16 cellular contexts compared by ENCODE assay signal in genomic region chr15:77860101-77860691, GRCh38.
A peak's percentile ranks its signal among the peaks of the same experiment; 100 is the strongest.
DNase-seq lines count a peak whose midpoint lies in the region; ATAC-seq and TF ChIP-seq lines count a peak whose summit lies in the region.
"Had no signal": no experiment of that assay in that cellular context is flagged by ENCODE, and none has a peak within 500 bp of the region (broad histone marks: within the 10 kb centered on the region; RNA-seq: fewer than 3 reads in every experiment).

No MANE protein-coding gene starts in this region.

- no peak for TF ChIP-seq EP300 in suprapubic skin (IDR thresholded peaks at IDR 0.05)

- H2BK5ac ChIP-seq in H9 (ENCODE audit: insufficient read length, low read length): no peak overlapping the region

- no peaks in the 10 kb centered on the region for H3K79me1 ChIP-seq in H9 (ENCODE audit: insufficient read depth, low read depth, low read length, poor library complexity, severe bottlenecking)

- H2AFZ ChIP-seq in H9 (ENCODE audit: low read length): no peak overlapping the region

- no peak overlapping the region for H3K9ac ChIP-seq in H9 (ENCODE audit: extremely low read depth, insufficient read length, low read length)

- no peak for TF ChIP-seq CTCF in H9 (conservative IDR thresholded peaks at IDR 0.05)
- no peak for TF ChIP-seq CTCF in lower lobe of right lung (IDR thresholded peaks at IDR 0.05)
- TF ChIP-seq CTCF in suprapubic skin (IDR thresholded peaks at IDR 0.05): no peak

- no peak overlapping the region for H4K8ac ChIP-seq in H9 (replicated peaks; ENCODE audit: insufficient read length, low read depth, low read length)

- no peaks in the 10 kb centered on the region for H4K20me1 ChIP-seq in H9 (ENCODE audit: control insufficient read depth, insufficient read depth, insufficient read length)

- H4K91ac ChIP-seq in H9 (ENCODE audit: insufficient read length, low read depth, low read length): no peak overlapping the region

- no peak overlapping the region for H2BK120ac ChIP-seq in H9 (ENCODE audit: low read depth, low read length, poor library complexity, severe bottlenecking)

- peak; percentile 21 for DNase-seq in H9
- peak; percentile 34 for DNase-seq in lower lobe of right lung
- peak; percentile 49 to 67 for DNase-seq in suprapubic skin (ENCODE audit: low spot score in 2 of 2)
- no peak for DNase-seq in amniotic stem cell (lab: John Stamatoyannopoulos, UW)
- DNase-seq in GDM1 (lab: John Stamatoyannopoulos, UW): no peak
- DNase-seq in midbrain (lab: John Stamatoyannopoulos, UW): no peak
- DNase-seq: ACHN, DND-41, KBM-7, NCI-H1105, NCI-H1694, NCI-H2081 treated with DMSO at 0.1 percent for 48 hours had no signal

- no peak overlapping the region for H3K27ac ChIP-seq in H9 (ENCODE audit: insufficient read length, low read depth, low read length)
- no peak overlapping the region for H3K27ac ChIP-seq in lower lobe of right lung
- H3K27ac ChIP-seq in suprapubic skin: no peak overlapping the region

- H3K4me1 Mint-ChIP-seq in H9: peaks cover 24 to 52% of the 10 kb centered on the region in 2 experiments
- peaks cover 17% of the 10 kb centered on the region for H3K4me1 Mint-ChIP-seq in dendritic cell treated with granulocyte-macrophage colony-stimulating factor and Interleukin-4, amounts not matched to agents 40 ng/mL and 50 ng/mL, for 4 days (ENCODE audit: low read depth)

- H3K18ac ChIP-seq in H9 (ENCODE audit: insufficient read length, low read depth, low read length): no peak overlapping the region

- no peak overlapping the region for H3K4me3 Mint-ChIP-seq in H9
- H3K4me3 Mint-ChIP-seq in dendritic cell treated with granulocyte-macrophage colony-stimulating factor and Interleukin-4, amounts not matched to agents 40 ng/mL and 50 ng/mL, for 4 days: no peak overlapping the region
- H3K4me3 Mint-ChIP-seq: CD14-positive monocyte had no signal

- no peak overlapping the region for H3K14ac ChIP-seq in H9 (ENCODE audit: insufficient read depth, low read length)

- ATAC-seq in lower lobe of right lung: no peak
- ATAC-seq: Panc1, Right ventricle myocardium inferior had no signal

- no peak overlapping the region for H3K56ac ChIP-seq in H9 (ENCODE audit: insufficient read length, low read depth, low read length)

- H3K36me3 Mint-ChIP-seq in H9 (ENCODE audit: insufficient read depth in 1 of 3, low read depth in 3 of 3): no peaks in the 10 kb centered on the region
- no peaks in the 10 kb centered on the region for H3K36me3 Mint-ChIP-seq in dendritic cell treated with granulocyte-macrophage colony-stimulating factor and Interleukin-4, amounts not matched to agents 40 ng/mL and 50 ng/mL, for 4 days (ENCODE audit: low read depth)
- H3K36me3 Mint-ChIP-seq: CD14-positive monocyte had no signal

- H3K36me3 ChIP-seq in lower lobe of right lung (no peaks in the 10 kb centered on the region), suprapubic skin (no peaks in the 10 kb centered on the region)

- H3K23me2 ChIP-seq in H9 (ENCODE audit: insufficient read length, low read depth, low read length, poor library complexity, severe bottlenecking): no peaks in the 10 kb centered on the region

- H2BK12ac ChIP-seq in H9 (ENCODE audit: insufficient read length, low read depth, low read length): no peak overlapping the region

- H3K79me2 ChIP-seq in H9 (ENCODE audit: insufficient read depth, low read length): no peaks in the 10 kb centered on the region

- no peak overlapping the region for H3K4me2 ChIP-seq in H9 (ENCODE audit: insufficient read depth, insufficient read length, low read length)

- H2BK20ac ChIP-seq in H9 (ENCODE audit: low read depth, low read length, poor library complexity, severe bottlenecking): no peak overlapping the region

- H2BK15ac ChIP-seq in H9 (ENCODE audit: low read depth, low read length): no peak overlapping the region

- no peak overlapping the region for H4K5ac ChIP-seq in H9 (ENCODE audit: insufficient read length, low read depth, low read length)

- intact Hi-C loops in dendritic cell treated with granulocyte-macrophage colony-stimulating factor and Interleukin-4, amounts not matched to agents 40 ng/mL and 50 ng/mL, for 4 days (cut with micrococcal nuclease): no loop called here
- intact Hi-C loops in lower lobe of right lung (cut with DNase I): no loop called here

- H3K4me1 ChIP-seq in H9 (ENCODE audit: insufficient read depth, low read length): no peaks in the 10 kb centered on the region
- H3K4me1 ChIP-seq in lower lobe of right lung: no peaks in the 10 kb centered on the region
- no peaks in the 10 kb centered on the region for H3K4me1 ChIP-seq in suprapubic skin

- H3K4ac ChIP-seq in H9 (ENCODE audit: low read depth, low read length): no peak overlapping the region

- H3K27ac Mint-ChIP-seq in H9: no peak overlapping the region
- H3K27ac Mint-ChIP-seq in dendritic cell treated with granulocyte-macrophage colony-stimulating factor and Interleukin-4, amounts not matched to agents 40 ng/mL and 50 ng/mL, for 4 days: peak overlapping the region; percentile 28

- WGBS in H9 (ENCODE audit: extremely low coverage, insufficient read length, low lambda C conversion rate): no CpG with 5 or more reads among the region's 9 CpGs
- WGBS in suprapubic skin: 95% methylated on average over 7 of the region's 9 CpGs

- H3K9me3 ChIP-seq in H9 (ENCODE audit: control insufficient read depth, low read depth, low read length) (no peaks in the 10 kb centered on the region), lower lobe of right lung (no peaks in the 10 kb centered on the region), suprapubic skin (no peaks in the 10 kb centered on the region)

- H3K9me3 Mint-ChIP-seq in H9: no peaks in the 10 kb centered on the region; a peak in 2 of 5 replicates
- no peaks in the 10 kb centered on the region for H3K9me3 Mint-ChIP-seq in dendritic cell treated with granulocyte-macrophage colony-stimulating factor and Interleukin-4, amounts not matched to agents 40 ng/mL and 50 ng/mL, for 4 days

- no peak overlapping the region for H3K23ac ChIP-seq in H9 (ENCODE audit: insufficient read length, low read depth, low read length)

- H3K27me3 ChIP-seq in H9 (ENCODE audit: insufficient read depth, low read length) (no peaks in the 10 kb centered on the region), lower lobe of right lung (ENCODE audit: low read depth) (no peaks in the 10 kb centered on the region), suprapubic skin (peaks cover 5% of the 10 kb centered on the region)

- peaks cover 4% of the 10 kb centered on the region for H3K27me3 Mint-ChIP-seq in H9 (ENCODE audit: low read depth)
- no peaks in the 10 kb centered on the region for H3K27me3 Mint-ChIP-seq in dendritic cell treated with granulocyte-macrophage colony-stimulating factor and Interleukin-4, amounts not matched to agents 40 ng/mL and 50 ng/mL, for 4 days

- H3K4me3 ChIP-seq in lower lobe of right lung: no peak overlapping the region
- no peak overlapping the region for H3K4me3 ChIP-seq in suprapubic skin

- no peak overlapping the region for H3T11ph ChIP-seq in H9 (ENCODE audit: low read length)

- H2AK5ac ChIP-seq in H9 (ENCODE audit: insufficient read length, low read length): no peak overlapping the region

- no peak for TF ChIP-seq POLR2A in suprapubic skin (IDR thresholded peaks at IDR 0.05)

Comparison
In these comparisons a context has a peak if more than half of its experiments do, and no peak if none do; other contexts are left out.
1. DNase-seq: peak in H9 (single experiment), lower lobe of right lung (single experiment) and suprapubic skin (2 of 2); none in amniotic stem cell (single experiment), GDM1 (single experiment) and midbrain (single experiment).